In genomic region chr1:36100376-36100775, GRCh38 we compare ENCODE assay signal across 1 cellular context.
TF ChIP-seq lines count a peak whose summit lies in the region.

No MANE protein-coding gene starts in this region.

TF ChIP-seq in A549, 52 proteins besides CTCF, POLR2A, EP300 and RAD21 (continued from another document):
- TF ChIP-seq BCL3 (IDR thresholded peaks at IDR 0.05) (no peak), RARB (CRISPR knock-in tag; IDR thresholded peaks at IDR 0.05) (no peak), KDM1A (IDR thresholded peaks at IDR 0.05; ENCODE audit: low read depth) (no peak), SMC3 (IDR thresholded peaks at IDR 0.05) (no peak), HMGXB4 (CRISPR knock-in tag; IDR thresholded peaks at IDR 0.05; ENCODE audit: borderline replicate concordance) (no peak), EHF (CRISPR knock-in tag; IDR thresholded peaks at IDR 0.05) (no peak), MAX (IDR thresholded peaks at IDR 0.05) (no peak)
TF ChIP-seq in A549: peak in this region for 0.
